Comparison of ENCODE assay signal across 8 cellular contexts in genomic region chr17:78734841-78735641, GRCh38. TPM values are rescaled to one million over a fixed set of nuclear protein-coding genes. Genes with fewer than 3 reads are reported as not detected.
DNase-seq lines count a peak whose midpoint lies in the region; ATAC-seq and TF ChIP-seq lines count a peak whose summit lies in the region.

No MANE protein-coding gene starts in this region.

- ATAC-seq in HG03159 (IDR thresholded peaks at IDR 0.05; ENCODE audit: unreplicated experiment) = no peak

- peaks cover 47% of the 10 kb centered on the region for H4K20me1 ChIP-seq in Loucy (ENCODE audit: insufficient read depth, low read length, poor library complexity, severe bottlenecking)

- TF ChIP-seq CTCF in Loucy (conservative IDR thresholded peaks at IDR 0.05; ENCODE audit: low read length) (no peak), osteocyte (IDR thresholded peaks at IDR 0.05) (no peak)

- H3K27me3 ChIP-seq in CD8-positive, alpha-beta memory T cell (ENCODE audit: insufficient read depth, low read length, poor library complexity, severe bottlenecking) = no peaks in the 10 kb centered on the region
- H3K27me3 ChIP-seq in Loucy (ENCODE audit: insufficient read depth, low read length, poor library complexity, severe bottlenecking) = no peaks in the 10 kb centered on the region
- no peaks in the 10 kb centered on the region for H3K27me3 ChIP-seq in duodenal mucosa (ENCODE audit: control insufficient read depth in 1 of 2, insufficient read depth in 2 of 2, low read length in 2 of 2)

- H3K4me3 ChIP-seq in CD8-positive, alpha-beta memory T cell (ENCODE audit: low read length) = peak overlapping the region; percentile 79
- H3K4me3 ChIP-seq in Loucy (ENCODE audit: low read length, poor library complexity, severe bottlenecking) (peak overlapping the region; percentile 98), duodenal mucosa (ENCODE audit: low read depth in 1 of 2, low read length in 2 of 2) (peak overlapping the region; percentile 71 to 81)

- H3K27me3 Mint-ChIP-seq in CD8-positive, alpha-beta memory T cell = peaks cover 0 to 3% of the 10 kb centered on the region in 2 donors
- H3K27me3 Mint-ChIP-seq in osteocyte (ENCODE audit: unreplicated experiment) = no peaks in the 10 kb centered on the region

- no peaks in the 10 kb centered on the region for H3K9me3 ChIP-seq in CD8-positive, alpha-beta memory T cell (ENCODE audit: low read length)
- H3K9me3 ChIP-seq in Loucy (ENCODE audit: insufficient read depth, low read depth, low read length) = no peaks in the 10 kb centered on the region
- H3K9me3 ChIP-seq in duodenal mucosa (ENCODE audit: control insufficient read depth in 1 of 2, low read length in 2 of 2) = no peaks in the 10 kb centered on the region

- peaks cover 94% of the 10 kb centered on the region for H3K79me2 ChIP-seq in Loucy (ENCODE audit: insufficient read depth, low read length)

- peaks cover 84 to 92% (median 92%) of the 10 kb centered on the region in 3 donors for H3K4me1 Mint-ChIP-seq in CD8-positive, alpha-beta memory T cell
- H3K4me1 Mint-ChIP-seq in osteocyte (ENCODE audit: unreplicated experiment) = peaks cover 55% of the 10 kb centered on the region

- CTCF ChIA-PET in CD8-positive, alpha-beta memory T cell (lab: Charles Lee) = interaction anchor here (0.7 kb wide), 1 partner anchor 50 kb away, joined by 3 read pairs; no protein-coding TSS in a partner anchor

- peaks cover 9% of the 10 kb centered on the region for H3F3A ChIP-seq in Loucy (ENCODE audit: low read depth)

- peaks cover 0 to 31% (median 11%) of the 10 kb centered on the region in 3 donors for H3K36me3 Mint-ChIP-seq in CD8-positive, alpha-beta memory T cell
- peaks cover 3% of the 10 kb centered on the region for H3K36me3 Mint-ChIP-seq in osteocyte (ENCODE audit: unreplicated experiment)

- no peak overlapping the region for H2AFZ ChIP-seq in Loucy (ENCODE audit: low read length)

- H3K9ac ChIP-seq in Loucy (ENCODE audit: low read depth, low read length, poor library complexity, severe bottlenecking) (peak overlapping the region; percentile 90), duodenal mucosa (ENCODE audit: low read depth in 1 of 2, low read length in 2 of 2) (peak overlapping the region; percentile 73 to 91)

- H3K4me1 ChIP-seq in CD8-positive, alpha-beta memory T cell (ENCODE audit: insufficient read depth, low read length) = peaks cover 86% of the 10 kb centered on the region
- peaks cover 76% of the 10 kb centered on the region for H3K4me1 ChIP-seq in Loucy (ENCODE audit: insufficient read depth, low read length, poor library complexity, severe bottlenecking)
- peaks cover 48 to 59% of the 10 kb centered on the region in 2 donors for H3K4me1 ChIP-seq in duodenal mucosa (ENCODE audit: control insufficient read depth in 1 of 2, insufficient read depth in 2 of 2, low read length in 2 of 2)

- H3K27ac ChIP-seq in CD8-positive, alpha-beta memory T cell (ENCODE audit: low read depth, low read length) = no peak overlapping the region
- H3K27ac ChIP-seq in duodenal mucosa (ENCODE audit: low read depth, low read length) = no peak overlapping the region

- no peaks in the 10 kb centered on the region for H3K9me3 Mint-ChIP-seq in CD8-positive, alpha-beta memory T cell
- no peaks in the 10 kb centered on the region for H3K9me3 Mint-ChIP-seq in osteocyte (ENCODE audit: unreplicated experiment)

- H3K9me2 ChIP-seq in Loucy (replicated peaks; ENCODE audit: low read depth, low read length) = no peaks in the 10 kb centered on the region

- peak overlapping the region; percentile 83 to 95 (median 90) for H3K4me3 Mint-ChIP-seq in CD8-positive, alpha-beta memory T cell
- H3K4me3 Mint-ChIP-seq in osteocyte (ENCODE audit: unreplicated experiment) = no peak overlapping the region

- H3K36me3 ChIP-seq in CD8-positive, alpha-beta memory T cell (ENCODE audit: insufficient read depth, low read length) = no peaks in the 10 kb centered on the region
- H3K36me3 ChIP-seq in Loucy (ENCODE audit: insufficient read depth, low read length) (no peaks in the 10 kb centered on the region), duodenal mucosa (ENCODE audit: control insufficient read depth in 1 of 2, insufficient read depth in 2 of 2, low read length in 2 of 2) (no peaks in the 10 kb centered on the region)

- peak overlapping the region; percentile 83 for H3K4me2 ChIP-seq in Loucy (ENCODE audit: low read depth, low read length, poor library complexity, severe bottlenecking)

- POLR2A ChIA-PET in CD8-positive, alpha-beta memory T cell (lab: Charles Lee) = interaction anchor here (0.5 to 4.1 kb wide), 2 partner anchors 9 to 14 kb away, joined by 3 to 11 read pairs; no protein-coding TSS in a partner anchor

- H3K27ac Mint-ChIP-seq in CD8-positive, alpha-beta memory T cell = peak overlapping the region; percentile 12 to 93 (median 90)
- H3K27ac Mint-ChIP-seq in osteocyte (ENCODE audit: unreplicated experiment) = peak overlapping the region; percentile 85

- DNase-seq in CD8-positive, alpha-beta memory T cell = no peak
- no peak for DNase-seq in osteocyte (ENCODE audit: extremely low spot score, unreplicated experiment)
- no peak for DNase-seq in stimulated activated CD4-positive, alpha-beta T cell treated with anti-CD3 and anti-CD28 coated beads, Interleukin-2, amount 100 ng/mL, for 48 hours
- no peak for DNase-seq in stimulated activated naive CD4-positive, alpha-beta T cell (lab: John Stamatoyannopoulos, UW)
- DNase-seq in NK-92 treated with Interleukin-12 subunit alpha and Interleukin-12 subunit beta, amount 100 ng/mL, for 24 hours (lab: John Stamatoyannopoulos, UW) = no peak

RNA-seq across cellular contexts. Expression of gene CYTH1, which starts 47.0 kb away (rescaled TPM):
- total RNA-seq in CD8-positive, alpha-beta memory T cell = 100 to 1,000 TPM; 115 to 129 TPM
- polyA plus RNA-seq in CD8-positive, alpha-beta memory T cell = 279 TPM
- total RNA-seq in osteocyte = 113 and 123 TPM in 2 replicates
